12 cellular contexts compared by ENCODE assay signal in the genomic region with DNA sequence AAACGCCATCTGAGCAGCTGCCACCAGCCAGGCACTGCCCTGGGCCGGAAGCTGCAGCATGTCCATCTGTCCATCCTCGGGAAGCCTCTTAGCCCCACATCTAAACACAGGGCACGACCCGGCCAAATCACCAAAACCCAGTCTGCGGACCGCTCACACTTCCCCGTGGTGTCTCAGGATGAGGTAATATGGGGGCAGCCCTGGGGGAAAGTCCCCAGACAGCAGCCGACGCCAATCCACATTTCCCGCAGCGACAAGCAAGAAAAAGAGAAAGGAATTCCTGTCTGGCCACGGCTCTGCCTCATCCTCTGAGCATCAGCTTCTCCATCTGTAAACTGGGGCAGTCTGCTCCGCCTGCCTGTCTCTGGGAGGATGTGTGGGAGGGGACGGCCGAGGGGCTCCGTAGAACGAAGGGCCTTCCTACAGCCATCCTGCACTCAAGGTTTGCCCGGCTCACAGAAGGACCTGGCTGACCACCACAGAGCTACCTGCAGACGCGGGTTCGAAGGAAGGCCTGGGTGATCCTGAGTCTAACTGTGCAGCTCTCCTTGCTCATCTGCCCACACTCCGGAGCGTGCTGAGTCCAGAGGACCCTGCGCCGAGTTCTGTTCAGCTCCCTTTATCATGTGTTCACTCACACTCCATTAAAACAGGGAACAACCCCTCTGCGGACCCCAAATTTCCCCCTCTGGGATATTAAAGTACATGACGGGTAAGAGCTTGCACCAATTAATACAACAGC.
DNase-seq lines count a peak whose midpoint lies in the region; ATAC-seq and TF ChIP-seq lines count a peak whose summit lies in the region.
"Had no signal": no experiment of that assay in that cellular context is flagged by ENCODE, and none has a peak within 500 bp of the region (broad histone marks: within the 10 kb centered on the region; RNA-seq: fewer than 3 reads in every experiment).

No MANE protein-coding gene starts in this region.

- no peak for TF ChIP-seq RAD21 in IMR-90 (IDR thresholded peaks at IDR 0.05; ENCODE audit: low read length)

- peak overlapping the region; percentile 10; the same call in 1 of the 2 replicates for H3K23ac ChIP-seq in IMR-90 (ENCODE audit: low read depth, low read length)

- TF ChIP-seq EP300 in gastroesophageal sphincter (IDR thresholded peaks at IDR 0.05) = no peak

- H3K9ac ChIP-seq in IMR-90 (ENCODE audit: low read depth, low read length) = no peak overlapping the region

- H3K9me3 ChIP-seq in IMR-90 (ENCODE audit: control insufficient read depth, insufficient read depth, low read length) = no peaks in the 10 kb centered on the region
- H3K9me3 ChIP-seq in mesodermal cell (ENCODE audit: control insufficient read depth, low read length) = no peaks in the 10 kb centered on the region
- no peaks in the 10 kb centered on the region for H3K9me3 ChIP-seq in gastroesophageal sphincter

- no peaks in the 10 kb centered on the region for H3K27me3 ChIP-seq in IMR-90 (ENCODE audit: control insufficient read depth, insufficient read depth, low read length)
- peaks cover 23% of the 10 kb centered on the region for H3K27me3 ChIP-seq in gastroesophageal sphincter

- H3K36me3 ChIP-seq in IMR-90 (ENCODE audit: control insufficient read depth, insufficient read depth, low read length) (no peaks in the 10 kb centered on the region), mesodermal cell (ENCODE audit: control insufficient read depth, insufficient read depth, low read length) (no peaks in the 10 kb centered on the region), gastroesophageal sphincter (no peaks in the 10 kb centered on the region)

- peak overlapping the region; percentile 6 to 25; a peak in 2 of 4 replicates for H4K8ac ChIP-seq in IMR-90 (ENCODE audit: low read depth in 2 of 2, low read length in 2 of 2)

- dilution Hi-C loops in IMR-90 (cut with HindIII; ENCODE audit: low sequenced_read_pairs, unreplicated experiment) = no loop called here

- peaks cover 12% of the 10 kb centered on the region for H3K9me1 ChIP-seq in IMR-90 (ENCODE audit: insufficient read depth, low read length)

- H3K4me1 ChIP-seq in IMR-90 (ENCODE audit: control insufficient read depth, insufficient read depth, low read length) = peaks cover 21% of the 10 kb centered on the region
- H3K4me1 ChIP-seq in mesodermal cell (ENCODE audit: control insufficient read depth, insufficient read depth, low read length, poor library complexity, severe bottlenecking) = peaks cover 35% of the 10 kb centered on the region
- peaks cover 0 to 13% (median 0%) of the 10 kb centered on the region in 3 donors for H3K4me1 ChIP-seq in gastroesophageal sphincter
- H3K4me1 ChIP-seq: Caco-2 had no signal

- no peak overlapping the region for H3K18ac ChIP-seq in IMR-90 (ENCODE audit: low read depth, low read length)

- peak overlapping the region; percentile 26 for H3K4me2 ChIP-seq in IMR-90 (ENCODE audit: low read depth, low read length)

- H3K4ac ChIP-seq in IMR-90 (ENCODE audit: low read depth, low read length) = peak overlapping the region; percentile 61; the same call in 1 of the 2 replicates

- H4K5ac ChIP-seq in IMR-90 (ENCODE audit: low read depth, low read length) = no peak overlapping the region

- DNase-seq in AG20443 (ENCODE audit: low spot score) (peak; percentile 59), IMR-90 (peak; percentile 85), foreskin fibroblast (peak; percentile 33 to 44), DMS114 treated with DMSO at 0.1 percent for 48 hours (lab: John Stamatoyannopoulos, UW; ENCODE audit: unreplicated experiment) (no peak), Kasumi-1 (lab: John Stamatoyannopoulos, UW) (no peak), UCSD-AML1 (lab: John Stamatoyannopoulos, UW; ENCODE audit: unreplicated experiment) (no peak)
- DNase-seq: Caco-2; NCI-H1092; SIG-M5; stimulated activated CD4-positive, alpha-beta T cell treated with anti-CD3 and anti-CD28 coated beads, Interleukin-2, amount 100 ng/mL, for 24 hours had no signal

- POLR2A ChIA-PET in IMR-90 (lab: Charles Lee; ENCODE audit: unreplicated experiment) = no interaction called here

- H3K4me3 ChIP-seq in IMR-90 (ENCODE audit: insufficient read depth, low read depth, low read length) (no peak overlapping the region), foreskin fibroblast (ENCODE audit: low read depth in 1 of 2, low read length in 2 of 2) (peak overlapping the region; percentile 8 to 18), mesodermal cell (ENCODE audit: extremely low read depth, insufficient read depth, low read length, poor library complexity, severe bottlenecking) (no peak overlapping the region), gastroesophageal sphincter (no peak overlapping the region)

- peak overlapping the region; percentile 7 for H2BK5ac ChIP-seq in IMR-90 (ENCODE audit: low read depth, low read length, poor library complexity, severe bottlenecking)

- 43% methylated on average over 9 of the region's 28 CpGs; no CpG with 5 or more reads in 1 of the 2 experiments for WGBS in IMR-90 (ENCODE audit: extremely low coverage in 2 of 2, insufficient read length in 1 of 2), 2 experiments
- WGBS in mesodermal cell (ENCODE audit: insufficient coverage in 2 of 2), 2 experiments = 32 to 33% methylated on average over 17 to 20 of the region's 28 CpGs
- 78% methylated on average over 11 of the region's 28 CpGs; no CpG with 5 or more reads in 1 of the 2 donors for WGBS in gastroesophageal sphincter (ENCODE audit: low coverage in 1 of 2), 2 donors

- no peak overlapping the region for H2BK15ac ChIP-seq in IMR-90 (ENCODE audit: low read depth, low read length)

- no peaks in the 10 kb centered on the region for H3K79me1 ChIP-seq in IMR-90 (ENCODE audit: low read depth in 1 of 2, low read length in 2 of 2)

- H3K27ac ChIP-seq in IMR-90 (ENCODE audit: insufficient read depth, low read length) (no peak overlapping the region; the same call in 1 of the 2 replicates), mesodermal cell (ENCODE audit: low read depth, low read length, severe bottlenecking) (peak overlapping the region; percentile 31), gastroesophageal sphincter (peak overlapping the region in 1 of 4 donors; percentile 6)

- in situ Hi-C loops in IMR-90 (cut with MboI; ENCODE audit: low sequenced_read_pairs) = no loop called here

- H2BK120ac ChIP-seq in IMR-90 (ENCODE audit: low read depth, low read length) = peak overlapping the region; percentile 68

- no TSS peak for BruUV-seq in IMR-90 (replicated peaks; lab: Mats Ljungman, UMichigan)

- H3K14ac ChIP-seq in IMR-90 (replicated peaks; ENCODE audit: low read depth, low read length) = 0 out of 2 replicates have a peak overlapping the region, but pooled peaks have one; percentile 23

- peak overlapping the region; percentile 66 for H2AK9ac ChIP-seq in IMR-90 (replicated peaks; ENCODE audit: low read depth, low read length, poor library complexity)

- H4K91ac ChIP-seq in IMR-90 (ENCODE audit: insufficient read depth, low read depth, low read length) = peak overlapping the region; percentile 45

- H2AFZ ChIP-seq in IMR-90 (replicated peaks; ENCODE audit: low read length, poor library complexity) = peak overlapping the region; percentile 82

- peak overlapping the region; percentile 8; the same call in 1 of the 2 replicates for H3K56ac ChIP-seq in IMR-90 (ENCODE audit: extremely low read depth, insufficient read depth, low read length)

- no peak for TF ChIP-seq POLR2A in IMR-90 (IDR thresholded peaks at IDR 0.05; ENCODE audit: low read depth, low read length)
- TF ChIP-seq POLR2A in gastroesophageal sphincter (IDR thresholded peaks at IDR 0.05) = no peak

- no peaks in the 10 kb centered on the region for H4K20me1 ChIP-seq in IMR-90 (ENCODE audit: insufficient read depth, low read length)

- CTCF ChIA-PET in IMR-90 (lab: Yijun Ruan, JAX) = interaction anchor here (0.8 to 1.8 kb wide), 2 partner anchors 55 to 126 kb away, joined by 3 to 5 read pairs; no protein-coding TSS in a partner anchor

- peak overlapping the region; percentile 57; the same call in 1 of the 2 replicates for H2BK20ac ChIP-seq in IMR-90 (ENCODE audit: low read depth, low read length)

- intact Hi-C loops in IMR-90 (cut with micrococcal nuclease) = no loop called here

- ATAC-seq in IMR-90 (ENCODE audit: low read depth) = peak; percentile 56
- no peak for ATAC-seq in gastroesophageal sphincter

- peak overlapping the region; percentile 44; the same call in 1 of the 2 replicates for H2AK5ac ChIP-seq in IMR-90 (ENCODE audit: low read depth, low read length)

- TF ChIP-seq CTCF in IMR-90 (conservative IDR thresholded peaks at IDR 0.05; ENCODE audit: low read depth, low read length) (no peak), foreskin fibroblast (IDR thresholded peaks at IDR 0.05; ENCODE audit: low read depth, low read length) (no peak), gastroesophageal sphincter (IDR thresholded peaks at IDR 0.05) (no peak)

TF ChIP-seq in IMR-90, 13 proteins besides CTCF, POLR2A, EP300 and RAD21 (continues in another document):
- no peak for TF ChIP-seq RFX5 (IDR thresholded peaks at IDR 0.05; ENCODE audit: low read depth, low read length)
- TF ChIP-seq BHLHE40 (IDR thresholded peaks at IDR 0.05; ENCODE audit: low read depth, low read length) = peak; percentile 14; the same call in 1 of the 2 replicates
- TF ChIP-seq MXI1 (IDR thresholded peaks at IDR 0.05; ENCODE audit: borderline replicate concordance, low read depth, low read length) = no peak
- TF ChIP-seq CEBPB (IDR thresholded peaks at IDR 0.05; ENCODE audit: low read depth, low read length) = peak; percentile 63
- TF ChIP-seq, protein P1, sequence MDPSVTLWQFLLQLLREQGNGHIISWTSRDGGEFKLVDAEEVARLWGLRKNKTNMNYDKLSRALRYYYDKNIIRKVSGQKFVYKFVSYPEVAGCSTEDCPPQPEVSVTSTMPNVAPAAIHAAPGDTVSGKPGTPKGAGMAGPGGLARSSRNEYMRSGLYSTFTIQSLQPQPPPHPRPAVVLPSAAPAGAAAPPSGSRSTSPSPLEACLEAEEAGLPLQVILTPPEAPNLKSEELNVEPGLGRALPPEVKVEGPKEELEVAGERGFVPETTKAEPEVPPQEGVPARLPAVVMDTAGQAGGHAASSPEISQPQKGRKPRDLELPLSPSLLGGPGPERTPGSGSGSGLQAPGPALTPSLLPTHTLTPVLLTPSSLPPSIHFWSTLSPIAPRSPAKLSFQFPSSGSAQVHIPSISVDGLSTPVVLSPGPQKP (IDR thresholded peaks at IDR 0.05; ENCODE audit: borderline replicate concordance, low read depth, low read length) = no peak
- no peak for TF ChIP-seq CHD1 (IDR thresholded peaks at IDR 0.05; ENCODE audit: low read depth, low read length)
- no peak for TF ChIP-seq NFE2L2 (IDR thresholded peaks at IDR 0.05; ENCODE audit: low read depth, low read length)
- TF ChIP-seq, protein P2, sequence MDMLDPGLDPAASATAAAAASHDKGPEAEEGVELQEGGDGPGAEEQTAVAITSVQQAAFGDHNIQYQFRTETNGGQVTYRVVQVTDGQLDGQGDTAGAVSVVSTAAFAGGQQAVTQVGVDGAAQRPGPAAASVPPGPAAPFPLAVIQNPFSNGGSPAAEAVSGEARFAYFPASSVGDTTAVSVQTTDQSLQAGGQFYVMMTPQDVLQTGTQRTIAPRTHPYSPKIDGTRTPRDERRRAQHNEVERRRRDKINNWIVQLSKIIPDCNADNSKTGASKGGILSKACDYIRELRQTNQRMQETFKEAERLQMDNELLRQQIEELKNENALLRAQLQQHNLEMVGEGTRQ (IDR thresholded peaks at IDR 0.05; ENCODE audit: low read depth, low read length) = no peak
- TF ChIP-seq MAFK (IDR thresholded peaks at IDR 0.05; ENCODE audit: low read depth, low read length) = no peak

Comparison
In these comparisons a context has a peak if more than half of its experiments do, and no peak if none do; other contexts are left out.
1. DNase-seq: peak in AG20443 (single experiment), IMR-90 (single experiment) and foreskin fibroblast (2 of 2); none in DMS114 treated with DMSO at 0.1 percent for 48 hours (single experiment), Kasumi-1 (0 of 2) and UCSD-AML1 (single experiment).
2. H3K4me3 ChIP-seq: peak in foreskin fibroblast (2 of 2); none in IMR-90 (single experiment), mesodermal cell (single experiment) and gastroesophageal sphincter (0 of 2).